In the genomic region with DNA sequence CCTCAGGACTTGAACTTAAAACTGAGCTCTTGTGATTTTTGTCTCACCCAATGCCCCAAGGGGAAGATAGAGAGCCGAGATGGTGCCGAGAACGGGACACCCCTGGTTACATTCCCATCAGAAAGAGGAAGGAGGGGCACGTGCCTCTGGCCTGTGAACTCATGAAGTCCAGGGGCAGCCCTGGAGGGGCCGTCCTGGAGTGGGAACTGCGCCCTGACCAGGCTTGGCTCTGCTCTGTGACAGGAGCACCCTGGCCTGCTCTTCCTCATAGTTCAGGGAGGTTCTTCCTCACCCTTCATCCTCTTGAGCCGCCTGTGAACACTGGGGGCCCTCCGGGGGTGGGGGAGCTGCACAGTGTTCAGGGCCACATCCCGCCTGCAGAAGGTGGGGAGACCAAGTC, we compare ENCODE assay signal across 21 cellular contexts.
A peak's percentile ranks its signal among the peaks of the same experiment; 100 is the strongest.
DNase-seq lines count a peak whose midpoint lies in the region; ATAC-seq, FAIRE-seq and TF ChIP-seq lines count a peak whose summit lies in the region.
"Had no signal": no experiment of that assay in that cellular context is flagged by ENCODE, and none has a peak within 500 bp of the region (broad histone marks: within the 10 kb centered on the region; RNA-seq: fewer than 3 reads in every experiment).

No MANE protein-coding gene starts in this region.

- no peaks in the 10 kb centered on the region; the same call in 1 of the 2 replicates for H4K20me1 ChIP-seq in HepG2 (ENCODE audit: insufficient read depth, low read length)

- no peaks in the 10 kb centered on the region for H3K27me3 Mint-ChIP-seq in activated T-helper 2 cell treated with anti-CD3 and anti-CD28 coated beads, Interferon-gamma antibody, Interleukin-2, Interleukin-4, amounts not matched to agents 10 μg/mL and 5 μg/mL and 100 μg/mL, durations not matched to agents 14 hours and 24 hours and 36 hours (ENCODE audit: low read depth)

- no peak overlapping the region for H3K27ac Mint-ChIP-seq in activated T-helper 2 cell treated with anti-CD3 and anti-CD28 coated beads, Interferon-gamma antibody, Interleukin-2, Interleukin-4, amounts not matched to agents 10 μg/mL and 5 μg/mL and 100 μg/mL, durations not matched to agents 14 hours and 24 hours and 36 hours
- H3K27ac Mint-ChIP-seq: CD14-positive monocyte; CD8-positive, alpha-beta T cell; IgD-negative memory B cell had no signal

- no peaks in the 10 kb centered on the region for H3K79me2 ChIP-seq in HepG2 (ENCODE audit: insufficient read depth, low read length)

- CTCF ChIA-PET in HepG2 (lab: Yijun Ruan, JAX; ENCODE audit: low intra/inter-chr PET ratio, low total read pairs): no interaction called here

- H3K9ac ChIP-seq in HepG2 (ENCODE audit: insufficient read depth, low read depth, low read length): no peak overlapping the region

- BruUV-seq in HepG2 (replicated peaks; lab: Mats Ljungman, UMichigan): no TSS peak

- no peak overlapping the region for H3K27ac ChIP-seq in right lobe of liver
- H3K27ac ChIP-seq in HepG2 (ENCODE audit: extremely low read length, insufficient read depth, low read length): no peak overlapping the region
- no peak overlapping the region for H3K27ac ChIP-seq in prostate gland
- H3K27ac ChIP-seq: 22Rv1, A549, HL-60 had no signal

- no peak overlapping the region for H3K4me3 Mint-ChIP-seq in activated T-helper 2 cell treated with anti-CD3 and anti-CD28 coated beads, Interferon-gamma antibody, Interleukin-2, Interleukin-4, amounts not matched to agents 10 μg/mL and 5 μg/mL and 100 μg/mL, durations not matched to agents 14 hours and 24 hours and 36 hours (ENCODE audit: low read depth)
- H3K4me3 Mint-ChIP-seq: CD14-positive monocyte; CD8-positive, alpha-beta T cell; IgD-negative memory B cell had no signal

- TF ChIP-seq CTCF in right lobe of liver (IDR thresholded peaks at IDR 0.05): no peak
- no peak for TF ChIP-seq CTCF in HepG2 (CRISPR knock-in tag; IDR thresholded peaks at IDR 0.05)
- no peak for TF ChIP-seq CTCF in prostate gland (IDR thresholded peaks at IDR 0.05)

- H2AFZ ChIP-seq in HepG2 (ENCODE audit: low read length): no peak overlapping the region

- no peak for FAIRE-seq in HepG2 (lab: Jason Lieb, UNC)
- FAIRE-seq: A549, GM12878, GM19239, H54 had no signal

- no peaks in the 10 kb centered on the region for H3K9me3 Mint-ChIP-seq in activated T-helper 2 cell treated with anti-CD3 and anti-CD28 coated beads, Interferon-gamma antibody, Interleukin-2, Interleukin-4, amounts not matched to agents 10 μg/mL and 5 μg/mL and 100 μg/mL, durations not matched to agents 14 hours and 24 hours and 36 hours
- H3K9me3 Mint-ChIP-seq: CD8-positive, alpha-beta T cell had no signal

- H3K4me1 Mint-ChIP-seq in activated T-helper 2 cell treated with anti-CD3 and anti-CD28 coated beads, Interferon-gamma antibody, Interleukin-2, Interleukin-4, amounts not matched to agents 10 μg/mL and 5 μg/mL and 100 μg/mL, durations not matched to agents 14 hours and 24 hours and 36 hours (ENCODE audit: low read depth): no peaks in the 10 kb centered on the region

- intact Hi-C loops in right lobe of liver (cut with DNase I) (no loop called here), HepG2 (cut with micrococcal nuclease; ENCODE audit: unreplicated experiment) (no loop called here), posterior vena cava (cut with DNase I) (no loop called here), prostate gland (cut with DNase I) (no loop called here)
- intact Hi-C loops in activated T-helper 2 cell treated with anti-CD3 and anti-CD28 coated beads, Interferon-gamma antibody, Interleukin-2, Interleukin-4, amounts not matched to agents 10 μg/mL and 5 μg/mL and 100 μg/mL, durations not matched to agents 14 hours and 24 hours and 36 hours (cut with micrococcal nuclease): no loop called here

- ATAC-seq in right lobe of liver (peak; percentile 39 to 72 (median 54)), HepG2 (no peak), left lobe of liver (peak; percentile 46)
- ATAC-seq: A549; CD8-positive, alpha-beta T cell; GM12878 had no signal

- DNase-seq in right lobe of liver (no peak), HepG2 (ENCODE audit: low spot score) (no peak), left lobe of liver (ENCODE audit: low spot score) (no peak), posterior vena cava (ENCODE audit: low spot score) (peak; percentile 69), NCI-H82 (lab: John Stamatoyannopoulos, UW) (no peak), prostate gland (ENCODE audit: low spot score) (no peak)
- DNase-seq in activated T-helper 2 cell treated with anti-CD3 and anti-CD28 coated beads, Interferon-gamma antibody, Interleukin-2, Interleukin-4, amounts not matched to agents 10 μg/mL and 5 μg/mL and 100 μg/mL, durations not matched to agents 14 hours and 24 hours and 36 hours (ENCODE audit: low spot score): no peak
- DNase-seq: AML-193; Calu3; CD8-positive, alpha-beta T cell; DMS53; DND-41; HCEC 1CT had no signal

- no peak overlapping the region for H3K4me2 ChIP-seq in HepG2 (ENCODE audit: low read depth, low read length)
- H3K4me2 ChIP-seq: A549 had no signal

- no peaks in the 10 kb centered on the region for H3K36me3 Mint-ChIP-seq in activated T-helper 2 cell treated with anti-CD3 and anti-CD28 coated beads, Interferon-gamma antibody, Interleukin-2, Interleukin-4, amounts not matched to agents 10 μg/mL and 5 μg/mL and 100 μg/mL, durations not matched to agents 14 hours and 24 hours and 36 hours (ENCODE audit: low read depth)
- H3K36me3 Mint-ChIP-seq: CD14-positive monocyte; CD8-positive, alpha-beta T cell; IgD-negative memory B cell had no signal

- no peaks in the 10 kb centered on the region for H3K9me3 ChIP-seq in right lobe of liver
- no peaks in the 10 kb centered on the region for H3K9me3 ChIP-seq in HepG2 (ENCODE audit: low read length)
- no peaks in the 10 kb centered on the region for H3K9me3 ChIP-seq in prostate gland

- POLR2A ChIA-PET in HepG2 (lab: Yijun Ruan, JAX): no interaction called here

- H3K4me3 ChIP-seq in right lobe of liver: no peak overlapping the region
- no peak overlapping the region for H3K4me3 ChIP-seq in HepG2 (replicated peaks in 1 of 3; ENCODE audit: insufficient read depth in 1 of 3, low read depth in 2 of 3, low read length in 3 of 3)
- no peak overlapping the region for H3K4me3 ChIP-seq in prostate gland
- H3K4me3 ChIP-seq: A549, GM12878 had no signal

- H3K36me3 ChIP-seq in right lobe of liver (no peaks in the 10 kb centered on the region), HepG2 (replicated peaks in 1 of 2; ENCODE audit: control insufficient read depth in 1 of 2, insufficient read depth in 2 of 2, low read length in 2 of 2) (no peaks in the 10 kb centered on the region), prostate gland (no peaks in the 10 kb centered on the region)

- 49% methylated on average over 5 of the region's 9 CpGs for WGBS in right lobe of liver (ENCODE audit: insufficient coverage, low coverage, low lambda C conversion rate, missing lambda C conversion rate)
- WGBS in HepG2 (ENCODE audit: low lambda C conversion rate): 2% methylated on average over 9 of the region's 9 CpGs
- WGBS in prostate gland: 80% methylated on average over 9 of the region's 9 CpGs

- H3K4me1 ChIP-seq in right lobe of liver (no peaks in the 10 kb centered on the region), HepG2 (ENCODE audit: insufficient read depth, low read length) (no peaks in the 10 kb centered on the region), prostate gland (replicated peaks) (no peaks in the 10 kb centered on the region)

- in situ Hi-C loops in HepG2 (cut with HindIII; ENCODE audit: extremely low pct_ligation_motif_present, low pct_unique_long_range_greater_than_20kb): no loop called here

- TF ChIP-seq POLR2A in right lobe of liver (IDR thresholded peaks at IDR 0.05): no peak
- no peak for TF ChIP-seq POLR2A in HepG2 (IDR thresholded peaks at IDR 0.05; ENCODE audit: insufficient read depth in 1 of 2, low read depth in 2 of 2, low read length in 2 of 2)
- TF ChIP-seq POLR2A in prostate gland (IDR thresholded peaks at IDR 0.05): no peak

- H3K27me3 ChIP-seq in right lobe of liver (no peaks in the 10 kb centered on the region), HepG2 (ENCODE audit: control insufficient read depth in 1 of 2, insufficient read depth in 2 of 2, low read length in 2 of 2) (peaks cover 15 to 94% of the 10 kb centered on the region in 2 experiments; a peak in 4 of 5 replicates), prostate gland (replicated peaks; ENCODE audit: insufficient read depth) (no peaks in the 10 kb centered on the region)

- TF ChIP-seq RAD21 in HepG2 (CRISPR knock-in tag; IDR thresholded peaks at IDR 0.05): no peak

- TF ChIP-seq EP300 in HepG2 (IDR thresholded peaks at IDR 0.05; ENCODE audit: low read depth in 2 of 2, low read length in 2 of 2) (no peak), HepG2 (CRISPR knock-in tag; IDR thresholded peaks at IDR 0.05; ENCODE audit: borderline replicate concordance) (no peak)

TF ChIP-seq in HepG2, 621 proteins besides CTCF, POLR2A, EP300 and RAD21 (continues in another document):
- TF ChIP-seq MIER2 (CRISPR knock-in tag; IDR thresholded peaks at IDR 0.05) (no peak), MAZ (IDR thresholded peaks at IDR 0.05; ENCODE audit: borderline replicate concordance, low read depth, low read length) (no peak), MAZ (CRISPR knock-in tag; IDR thresholded peaks at IDR 0.05; ENCODE audit: low read depth) (no peak), NCOA1 (CRISPR knock-in tag; IDR thresholded peaks at IDR 0.05) (no peak), SIX4 (CRISPR knock-in tag; IDR thresholded peaks at IDR 0.05) (no peak), HOXA9 (CRISPR knock-in tag; IDR thresholded peaks at IDR 0.05; ENCODE audit: borderline replicate concordance) (no peak), ZNF253 (CRISPR knock-in tag; IDR thresholded peaks at IDR 0.05; ENCODE audit: borderline replicate concordance) (no peak), KLF11 (CRISPR knock-in tag; IDR thresholded peaks at IDR 0.05) (no peak), ZNF605 (CRISPR knock-in tag; IDR thresholded peaks at IDR 0.05) (no peak), ARID2 (CRISPR knock-in tag; IDR thresholded peaks at IDR 0.05; ENCODE audit: borderline replicate concordance) (no peak)
- TF ChIP-seq, protein P1, sequence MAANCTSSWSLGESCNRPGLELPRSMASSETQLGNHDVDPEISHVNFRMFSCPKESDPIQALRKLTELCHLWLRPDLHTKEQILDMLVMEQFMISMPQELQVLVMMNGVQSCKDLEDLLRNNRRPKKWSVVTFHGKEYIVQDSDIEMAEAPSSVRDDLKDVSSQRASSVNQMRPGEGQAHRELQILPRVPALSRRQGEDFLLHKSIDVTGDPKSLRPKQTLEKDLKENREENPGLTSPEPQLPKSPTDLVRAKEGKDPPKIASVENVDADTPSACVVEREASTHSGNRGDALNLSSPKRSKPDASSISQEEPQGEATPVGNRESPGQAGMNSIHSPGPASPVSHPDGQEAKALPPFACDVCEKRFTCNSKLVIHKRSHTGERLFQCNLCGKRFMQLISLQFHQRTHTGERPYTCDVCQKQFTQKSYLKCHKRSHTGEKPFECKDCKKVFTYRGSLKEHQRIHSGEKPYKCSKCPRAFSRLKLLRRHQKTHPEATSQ (CRISPR knock-in tag; IDR thresholded peaks at IDR 0.05; ENCODE audit: borderline replicate concordance): no peak
